ENCODE assay signal across 21 cellular contexts in genomic region chr15:63000706-63001105, GRCh38. TPM values are rescaled to one million over a fixed set of nuclear protein-coding genes. Genes with fewer than 3 reads are reported as not detected.
A peak's percentile ranks its signal among the peaks of the same experiment; 100 is the strongest.
DNase-seq lines count a peak whose midpoint lies in the region; ATAC-seq, FAIRE-seq and TF ChIP-seq lines count a peak whose summit lies in the region.
"Had no signal": no experiment of that assay in that cellular context is flagged by ENCODE, and none has a peak within 500 bp of the region (broad histone marks: within the 10 kb centered on the region; RNA-seq: fewer than 3 reads in every experiment).

No MANE protein-coding gene starts in this region.

- peaks cover 54% of the 10 kb centered on the region for H3K4me1 Mint-ChIP-seq in neural progenitor cell
- H3K4me1 Mint-ChIP-seq: CD4-positive, CD25-positive, alpha-beta regulatory T cell had no signal

- no peak for ATAC-seq in HepG2
- no peak for ATAC-seq in right lobe of liver
- no peak for ATAC-seq in HG03565 (IDR thresholded peaks at IDR 0.05; ENCODE audit: unreplicated experiment)

- peaks cover 25% of the 10 kb centered on the region for H3F3A ChIP-seq in neural progenitor cell (ENCODE audit: low read depth)

- H3K9me3 Mint-ChIP-seq in neural progenitor cell, result no peaks in the 10 kb centered on the region
- H3K9me3 Mint-ChIP-seq: CD4-positive, CD25-positive, alpha-beta regulatory T cell had no signal

- CTCF ChIA-PET in HepG2 (lab: Yijun Ruan, JAX; ENCODE audit: low intra/inter-chr PET ratio, low total read pairs), result no interaction called here

- H3K27ac ChIP-seq in HepG2 (ENCODE audit: extremely low read length, insufficient read depth, low read length), result no peak overlapping the region
- H3K27ac ChIP-seq in right lobe of liver, result no peak overlapping the region
- H3K27ac ChIP-seq in left ventricle myocardium inferior (replicated peaks), result peak overlapping the region; percentile 80
- H3K27ac ChIP-seq in neural progenitor cell, result peak overlapping the region; percentile 93
- H3K27ac ChIP-seq: GM23248 had no signal

- in situ Hi-C loops in HepG2 (cut with HindIII; ENCODE audit: extremely low pct_ligation_motif_present, low pct_unique_long_range_greater_than_20kb), result no loop called here

- H3K9me3 ChIP-seq in HepG2 (ENCODE audit: low read length) (no peaks in the 10 kb centered on the region), right lobe of liver (no peaks in the 10 kb centered on the region), left ventricle myocardium inferior (replicated peaks) (no peaks in the 10 kb centered on the region), neural progenitor cell (ENCODE audit: low read depth) (no peaks in the 10 kb centered on the region)
- H3K9me3 ChIP-seq: BE2C had no signal

- peak overlapping the region; percentile 38 for H3K27ac Mint-ChIP-seq in neural progenitor cell
- H3K27ac Mint-ChIP-seq: CD4-positive, CD25-positive, alpha-beta regulatory T cell had no signal

- no peak for FAIRE-seq in HepG2 (lab: Jason Lieb, UNC)

- H3K4me3 Mint-ChIP-seq in neural progenitor cell, result no peak overlapping the region
- H3K4me3 Mint-ChIP-seq: CD4-positive, CD25-positive, alpha-beta regulatory T cell had no signal

- no peak for TF ChIP-seq RAD21 in HepG2 (CRISPR knock-in tag; IDR thresholded peaks at IDR 0.05)

- no peak for TF ChIP-seq CTCF in HepG2 (CRISPR knock-in tag; IDR thresholded peaks at IDR 0.05)
- no peak for TF ChIP-seq CTCF in right lobe of liver (IDR thresholded peaks at IDR 0.05)
- TF ChIP-seq CTCF in left ventricle myocardium inferior (IDR thresholded peaks at IDR 0.05; ENCODE audit: borderline replicate concordance), result no peak
- no peak for TF ChIP-seq CTCF in neural progenitor cell (IDR thresholded peaks at IDR 0.05)

- no peaks in the 10 kb centered on the region for H3K36me3 Mint-ChIP-seq in neural progenitor cell
- H3K36me3 Mint-ChIP-seq: CD4-positive, CD25-positive, alpha-beta regulatory T cell had no signal

- H4K20me1 ChIP-seq in HepG2 (ENCODE audit: insufficient read depth, low read length) (no peaks in the 10 kb centered on the region), neural progenitor cell (ENCODE audit: low read depth) (no peaks in the 10 kb centered on the region)

- no peak for TF ChIP-seq POLR2A in HepG2 (IDR thresholded peaks at IDR 0.05; ENCODE audit: insufficient read depth in 1 of 2, low read depth in 2 of 2, low read length in 2 of 2)
- TF ChIP-seq POLR2A in right lobe of liver (IDR thresholded peaks at IDR 0.05), result no peak

- H2AFZ ChIP-seq in HepG2 (ENCODE audit: low read length) (no peak overlapping the region), neural progenitor cell (replicated peaks) (no peak overlapping the region)
- H2AFZ ChIP-seq: GM23248 had no signal

- 46% methylated on average over 3 of the region's 3 CpGs for WGBS in HepG2 (ENCODE audit: low lambda C conversion rate)
- WGBS in right lobe of liver (ENCODE audit: insufficient coverage, low coverage, low lambda C conversion rate, missing lambda C conversion rate), result 40% methylated on average over 3 of the region's 3 CpGs

- peaks cover 11% of the 10 kb centered on the region for H3K27me3 Mint-ChIP-seq in neural progenitor cell (ENCODE audit: insufficient read depth, low read depth)

- no TSS peak for BruUV-seq in HepG2 (replicated peaks; lab: Mats Ljungman, UMichigan)

- TF ChIP-seq EP300 in HepG2 (IDR thresholded peaks at IDR 0.05; ENCODE audit: low read depth in 2 of 2, low read length in 2 of 2) (no peak), HepG2 (CRISPR knock-in tag; IDR thresholded peaks at IDR 0.05; ENCODE audit: borderline replicate concordance) (no peak)

- H3K27me3 ChIP-seq in HepG2 (ENCODE audit: control insufficient read depth in 1 of 2, insufficient read depth in 2 of 2, low read length in 2 of 2), result no peaks in the 10 kb centered on the region
- no peaks in the 10 kb centered on the region for H3K27me3 ChIP-seq in right lobe of liver
- H3K27me3 ChIP-seq in left ventricle myocardium inferior (ENCODE audit: low read depth), result no peaks in the 10 kb centered on the region
- no peaks in the 10 kb centered on the region for H3K27me3 ChIP-seq in neural progenitor cell
- H3K27me3 ChIP-seq: BE2C had no signal

- H3K36me3 ChIP-seq in HepG2 (replicated peaks in 1 of 2; ENCODE audit: control insufficient read depth in 1 of 2, insufficient read depth in 2 of 2, low read length in 2 of 2) (no peaks in the 10 kb centered on the region), right lobe of liver (no peaks in the 10 kb centered on the region), left ventricle myocardium inferior (no peaks in the 10 kb centered on the region), neural progenitor cell (no peaks in the 10 kb centered on the region)
- H3K36me3 ChIP-seq: BE2C had no signal

- POLR2A ChIA-PET in HepG2 (lab: Yijun Ruan, JAX), result no interaction called here

- H3K9ac ChIP-seq in HepG2 (ENCODE audit: insufficient read depth, low read depth, low read length) (no peak overlapping the region), neural progenitor cell (no peak overlapping the region)
- H3K9ac ChIP-seq: GM23248 had no signal

- H3K79me2 ChIP-seq in HepG2 (ENCODE audit: insufficient read depth, low read length) (no peaks in the 10 kb centered on the region), neural progenitor cell (ENCODE audit: low read depth) (no peaks in the 10 kb centered on the region)

- H3K4me1 ChIP-seq in HepG2 (ENCODE audit: insufficient read depth, low read length), result peaks cover 48% of the 10 kb centered on the region
- peaks cover 0 to 12% (median 0%) of the 10 kb centered on the region in 4 donors for H3K4me1 ChIP-seq in right lobe of liver
- H3K4me1 ChIP-seq in left ventricle myocardium inferior, result peaks cover 31% of the 10 kb centered on the region
- H3K4me1 ChIP-seq in neural progenitor cell, result peaks cover 50% of the 10 kb centered on the region

- H3K4me2 ChIP-seq in HepG2 (ENCODE audit: low read depth, low read length) (no peak overlapping the region), neural progenitor cell (peak overlapping the region; percentile 59)

- DNase-seq in HepG2 (ENCODE audit: low spot score) (no peak), right lobe of liver (no peak), left ventricle myocardium inferior (no peak), neural progenitor cell (ENCODE audit: low spot score) (no peak), retina (no peak), NCI-H2171 treated with DMSO at 0.1 percent for 48 hours (lab: John Stamatoyannopoulos, UW) (no peak), DMS53 (lab: John Stamatoyannopoulos, UW) (no peak)
- DNase-seq: BE2C; CD4-positive, CD25-positive, alpha-beta regulatory T cell; COR-L47; GF-D8; GM23248; HCEC 1CT; Kasumi-1; MM.1S; NCI-H1092 treated with DMSO at 0.1 percent for 48 hours; NCI-H1694; NCI-H2081 treated with DMSO at 0.1 percent for 48 hours; NCI-H510A treated with DMSO at 0.1 percent for 48 hours; SIG-M5 had no signal

- H3K4me3 ChIP-seq in HepG2 (replicated peaks in 1 of 3; ENCODE audit: insufficient read depth in 1 of 3, low read depth in 2 of 3, low read length in 3 of 3), result no peak overlapping the region
- H3K4me3 ChIP-seq in right lobe of liver, result no peak overlapping the region
- no peak overlapping the region for H3K4me3 ChIP-seq in left ventricle myocardium inferior
- H3K4me3 ChIP-seq in neural progenitor cell, result no peak overlapping the region
- H3K4me3 ChIP-seq: GM23248 had no signal

- intact Hi-C loops in HepG2 (cut with micrococcal nuclease; ENCODE audit: unreplicated experiment), result no loop called here
- intact Hi-C loops in right lobe of liver (cut with DNase I), result no loop called here
- intact Hi-C loops in left ventricle myocardium inferior (cut with micrococcal nuclease), result no loop called here

TF ChIP-seq in HepG2, 621 proteins besides CTCF, POLR2A, EP300 and RAD21 (continues in another document):
- peak; percentile 73 for TF ChIP-seq ZNF629 (CRISPR knock-in tag; conservative IDR thresholded peaks at IDR 0.05)

RNA-seq across cellular contexts. Expression of gene TPM1, which starts 41.8 kb away (rescaled TPM):
- total RNA-seq in HepG2 (2016; rRNA removed; fragmentation: Illumina TruSeq; extraction: Trizol), result 98.9 and 113 TPM in 2 replicates
- 49.9 and 54.7 TPM in 2 replicates for total RNA-seq in HepG2 (2016; cell fraction: cytosol; rRNA removed; fragmentation: Illumina TruSeq; extraction: Trizol; ENCODE audit: low read depth)
- total RNA-seq in HepG2 (2016; cell fraction: insoluble cytoplasmic fraction; rRNA removed; fragmentation: Illumina TruSeq; extraction: Trizol), result 98.4 and 114 TPM in 2 replicates
- total RNA-seq in HepG2 (2016; cell fraction: membrane; rRNA removed; fragmentation: Illumina TruSeq; extraction: Trizol), result 81.1 and 86.7 TPM in 2 replicates
- total RNA-seq in HepG2 (2016; cell fraction: nucleus; rRNA removed; fragmentation: Illumina TruSeq; extraction: Trizol), result 75.6 and 78.8 TPM in 2 replicates
- polyA plus RNA-seq in HepG2 (2011; rRNA removed), result 92.4 and 109 TPM in 2 replicates
- polyA plus RNA-seq in HepG2 (2011; cell fraction: cytosol; rRNA removed), result 45.6 and 56.5 TPM in 2 replicates
- 245 and 247 TPM in 2 replicates for polyA plus RNA-seq in HepG2 (2011; cell fraction: nucleus; rRNA removed)
- polyA plus RNA-seq in HepG2 (2012), result 72.3 and 73.8 TPM in 2 replicates
- polyA plus RNA-seq in HepG2 (2016; cell fraction: cytosol; fragmentation: Illumina TruSeq; extraction: Trizol; ENCODE audit: low read depth), result 39.7 and 50.0 TPM in 2 replicates
- polyA plus RNA-seq in HepG2 (2016; cell fraction: insoluble cytoplasmic fraction; fragmentation: Illumina TruSeq; extraction: Trizol; ENCODE audit: low read depth), result 112 and 120 TPM in 2 replicates
- polyA plus RNA-seq in HepG2 (2016; cell fraction: membrane; fragmentation: Illumina TruSeq; extraction: Trizol; ENCODE audit: low read depth), result 59.4 and 60.5 TPM in 2 replicates
- polyA plus RNA-seq in HepG2 (2016; cell fraction: nucleus; fragmentation: Illumina TruSeq; extraction: Trizol; ENCODE audit: insufficient read depth, low read depth), result 97.1 and 98.9 TPM in 2 replicates
- 56.1 and 110 TPM in 2 replicates for polyA minus RNA-seq in HepG2 (2011; rRNA and poly(A)+ RNA removed; ENCODE audit: low replicate concordance)
- 22.5 and 29.1 TPM in 2 replicates for polyA minus RNA-seq in HepG2 (2011; cell fraction: cytosol; rRNA and poly(A)+ RNA removed)
- polyA minus RNA-seq in HepG2 (2011; cell fraction: nucleus; rRNA and poly(A)+ RNA removed), result 274 and 286 TPM in 2 replicates
- total RNA-seq in right lobe of liver, result 100 to 1,000 TPM in 3 of 6 experiments, 10 to 100 TPM in 3; 44.3 to 180 (median 91.6) TPM
- total RNA-seq in left ventricle myocardium inferior, result 12,604 TPM
- total RNA-seq in neural progenitor cell (ENCODE audit: low replicate concordance), result 614 and 623 TPM in 2 replicates

Comparison
In these comparisons a context has a peak if more than half of its experiments do, and no peak if none do; other contexts are left out.
1. H3K27ac ChIP-seq: peak in left ventricle myocardium inferior (single experiment) and neural progenitor cell (single experiment); none in HepG2 (single experiment) and right lobe of liver (0 of 3).
2. RNA of gene TPM1, which starts 41.8 kb away (total RNA-seq): 12,604 TPM in left ventricle myocardium inferior (single experiment); 614 to 623 TPM in neural progenitor cell, 44.3 to 180 TPM in right lobe of liver and 49.9 to 114 TPM in HepG2; every median in the first group is over 10 times any median in the second.